In genomic region chr4:14338206-14338605, GRCh38 we compare ENCODE assay signal across 22 cellular contexts.
A peak's percentile ranks its signal among the peaks of the same experiment; 100 is the strongest.
DNase-seq lines count a peak whose midpoint lies in the region; TF ChIP-seq lines count a peak whose summit lies in the region.
"Had no signal": no experiment of that assay in that cellular context is flagged by ENCODE, and none has a peak within 500 bp of the region (broad histone marks: within the 10 kb centered on the region; RNA-seq: fewer than 3 reads in every experiment).

No MANE protein-coding gene starts in this region.

- H3K4me3 ChIP-seq in adipocyte (ENCODE audit: low read length) (no peak overlapping the region), fibroblast of mammary gland (ENCODE audit: control insufficient read depth, low read depth, low read length) (no peak overlapping the region)
- H3K4me3 ChIP-seq: A549, Peyer's patch, SJCRH30 had no signal

- H3K36me3 ChIP-seq in adipocyte (ENCODE audit: control insufficient read depth, insufficient read depth, low read length, severe bottlenecking) = no peaks in the 10 kb centered on the region
- H3K36me3 ChIP-seq: BE2C, Peyer's patch, SJCRH30 had no signal

- no peak overlapping the region for H3K9ac ChIP-seq in adipocyte (ENCODE audit: low read length)

- no peaks in the 10 kb centered on the region for H3K9me3 ChIP-seq in adipocyte (ENCODE audit: control insufficient read depth, low read length)
- H3K9me3 ChIP-seq: A549, BE2C, Peyer's patch, SJCRH30 had no signal

- DNase-seq in ELR (ENCODE audit: low read depth) (peak; percentile 32), adipocyte (ENCODE audit: low read depth) (peak; percentile 60), fibroblast of mammary gland (ENCODE audit: low read depth) (peak; percentile 21), iris pigment epithelial cell (ENCODE audit: low read depth) (peak; percentile 58), DMS153 (lab: John Stamatoyannopoulos, UW) (no peak), NCI-H82 treated with DMSO at 0.1 percent for 48 hours (lab: John Stamatoyannopoulos, UW; ENCODE audit: unreplicated experiment) (no peak), SIG-M5 treated with dmso at 0.1 percent for 504 hours (lab: John Stamatoyannopoulos, UW; ENCODE audit: unreplicated experiment) (no peak)
- no peak for DNase-seq in stimulated activated naive CD4-positive, alpha-beta T cell (lab: John Stamatoyannopoulos, UW)
- DNase-seq: BE2C; CD4-positive, CD25-positive, alpha-beta regulatory T cell; DND-41; GDM1; H9; MV-4-11; NCI-H1105 treated with DMSO at 0.1 percent for 48 hours; NCI-H2029 treated with DMSO at 0.1 percent for 48 hours; NCI-H345; NCI-H524 treated with DMSO at 0.1 percent for 48 hours; NCI-H82; Peyer's patch; SJCRH30 had no signal

- H3K27me3 ChIP-seq in adipocyte (replicated peaks; ENCODE audit: control insufficient read depth, insufficient read depth, low read length) = peaks cover 4% of the 10 kb centered on the region
- H3K27me3 ChIP-seq: BE2C, Peyer's patch, SJCRH30 had no signal

- H3K4me1 ChIP-seq in adipocyte (ENCODE audit: control insufficient read depth, insufficient read depth, low read length) = no peaks in the 10 kb centered on the region
- H3K4me1 ChIP-seq: A549, BE2C, Peyer's patch, SJCRH30 had no signal

- no peak for TF ChIP-seq CTCF in fibroblast of mammary gland (conservative IDR thresholded peaks at IDR 0.05; ENCODE audit: control insufficient read depth, insufficient read depth, low read depth, low read length)

Comparison
In these comparisons a context has a peak if more than half of its experiments do, and no peak if none do; other contexts are left out.
1. DNase-seq: peak in ELR (single experiment), adipocyte (single experiment), fibroblast of mammary gland (single experiment) and iris pigment epithelial cell (single experiment); none in stimulated activated naive CD4-positive, alpha-beta T cell (0 of 6), DMS153 (single experiment), NCI-H82 treated with DMSO at 0.1 percent for 48 hours (single experiment) and SIG-M5 treated with dmso at 0.1 percent for 504 hours (single experiment).